25 cellular contexts compared by ENCODE assay signal in genomic region chr10:35854661-35855060, GRCh38.
"Had no signal": no experiment of that assay in that cellular context is flagged by ENCODE, and none has a peak within 500 bp of the region (broad histone marks: within the 10 kb centered on the region; RNA-seq: fewer than 3 reads in every experiment).

No MANE protein-coding gene starts in this region.

- H3K4me1 Mint-ChIP-seq: activated naive CD4-positive, alpha-beta T cell treated with anti-CD3 and anti-CD28 coated beads, Interleukin-2, amount 50 U/mL, for 24 hours had no signal

- H3K4me1 ChIP-seq: lower lobe of right lung, right lobe of liver had no signal

- H3K9me3 ChIP-seq: lower lobe of right lung, mucosa of descending colon, right lobe of liver, tibial artery had no signal

- H3K27ac Mint-ChIP-seq: activated CD8-positive, alpha-beta T cell treated with anti-CD3 and anti-CD28 coated beads, Interleukin-2, amount 10 ng/mL, durations not matched to agents 7 days and 5 days; activated naive CD4-positive, alpha-beta T cell treated with anti-CD3 and anti-CD28 coated beads, Interleukin-2, amount 50 U/mL, for 24 hours; stimulated activated naive CD8-positive, alpha-beta T cell treated with anti-CD3 and anti-CD28 coated beads, Interleukin-15, Interleukin-2, amounts not matched to agents 100 ng/mL and 50 ng/mL, for 24 hours; T-helper 2 cell treated with Interferon-gamma antibody and Interleukin-4, amounts not matched to agents 5 μg/mL and 100 μg/mL, for 36 hours had no signal

- H3K27ac ChIP-seq: ascending aorta, brain microvascular endothelial cell, heart right ventricle, lower lobe of right lung, right lobe of liver, skin epidermis, tibial artery had no signal

- H3K27me3 Mint-ChIP-seq: stimulated activated naive CD8-positive, alpha-beta T cell treated with anti-CD3 and anti-CD28 coated beads, Interleukin-15, Interleukin-2, amounts not matched to agents 100 ng/mL and 50 ng/mL, for 24 hours had no signal

- H3K4me3 ChIP-seq: ascending aorta, heart right ventricle, lower lobe of right lung, mucosa of descending colon, right lobe of liver, skin epidermis, tibial artery had no signal

- ATAC-seq: activated CD8-positive, alpha-beta T cell treated with anti-CD3 and anti-CD28 coated beads, Interleukin-2, amount 10 ng/mL, durations not matched to agents 7 days and 5 days; esophagus mucosa; heart right ventricle; lower lobe of right lung; mucosa of descending colon; right lobe of liver had no signal

- H3K4me3 Mint-ChIP-seq: activated CD8-positive, alpha-beta T cell treated with anti-CD3 and anti-CD28 coated beads, Interleukin-2, amount 10 ng/mL, durations not matched to agents 7 days and 5 days; activated naive CD4-positive, alpha-beta T cell treated with anti-CD3 and anti-CD28 coated beads, Interleukin-2, amount 50 U/mL, for 24 hours; stimulated activated naive CD8-positive, alpha-beta T cell treated with anti-CD3 and anti-CD28 coated beads, Interleukin-15, Interleukin-2, amounts not matched to agents 100 ng/mL and 50 ng/mL, for 24 hours; T-helper 2 cell treated with Interferon-gamma antibody and Interleukin-4, amounts not matched to agents 5 μg/mL and 100 μg/mL, for 36 hours had no signal

- H3K36me3 ChIP-seq: ascending aorta, brain microvascular endothelial cell, heart right ventricle, lower lobe of right lung, right lobe of liver, tibial artery had no signal

- DNase-seq: activated CD4-positive, alpha-beta T cell treated with anti-CD3 and anti-CD28 coated beads for 1 hour; activated CD4-positive, alpha-beta T cell treated with anti-CD3 and anti-CD28 coated beads, Interleukin-2, amount 50 U/mL, for 1 hour; activated CD8-positive, alpha-beta T cell treated with anti-CD3 and anti-CD28 coated beads, Interleukin-2, amount 10 ng/mL, durations not matched to agents 7 days and 5 days; activated gamma-delta T cell treated with Interleukin-2 at 50 U/mL for 16 hours; activated T-cell treated with anti-CD3 and anti-CD28 coated beads, Interleukin-2, amount 50 U/mL, for 1 hour; brain microvascular endothelial cell; caudate nucleus; effector memory CD4-positive, alpha-beta T cell; foreskin fibroblast; heart right ventricle; kidney; lower lobe of right lung; mesendoderm; mucosa of descending colon; nucleus accumbens; right lobe of liver; stimulated activated CD4-positive, alpha-beta T cell treated with anti-CD3 and anti-CD28 coated beads, Interleukin-1b, Interleukin-23, amount 100 ng/mL, for 48 hours; substantia nigra; tibial artery had no signal

- H3K27me3 ChIP-seq: ascending aorta, brain microvascular endothelial cell, heart right ventricle, right lobe of liver, tibial artery had no signal
